ENCODE assay signal across 26 cellular contexts in genomic region chr9:78326564-78326963, GRCh38.
"Had no signal": no experiment of that assay in that cellular context is flagged by ENCODE, and none has a peak within 500 bp of the region (broad histone marks: within the 10 kb centered on the region; RNA-seq: fewer than 3 reads in every experiment).

No MANE protein-coding gene starts in this region.

- H3K4me1 Mint-ChIP-seq: immature natural killer cell had no signal

- H3K79me2 ChIP-seq: parathyroid adenoma had no signal

- H3K36me3 ChIP-seq: left lung, lower lobe of right lung, right atrium auricular region, uterus had no signal

- H3K9ac ChIP-seq: parathyroid adenoma had no signal

- H3K27ac Mint-ChIP-seq: immature natural killer cell; progenitor cell of endocrine pancreas; stimulated activated naive CD8-positive, alpha-beta T cell treated with anti-CD3 and anti-CD28 coated beads, Interleukin-15, Interleukin-2, amounts not matched to agents 100 ng/mL and 50 ng/mL, for 24 hours had no signal

- H3K27ac ChIP-seq: left lung, lower lobe of right lung, parathyroid adenoma, right atrium auricular region, tibial nerve, uterus had no signal

- H3K27me3 ChIP-seq: left lung, right atrium auricular region, tibial nerve, uterus had no signal

- H3K4me1 ChIP-seq: left lung, lower lobe of right lung, parathyroid adenoma, right atrium auricular region, uterus had no signal

- H3K4me3 Mint-ChIP-seq: immature natural killer cell; naive thymus-derived CD8-positive, alpha-beta T cell; nephron; neural crest cell; stimulated activated naive CD8-positive, alpha-beta T cell treated with anti-CD3 and anti-CD28 coated beads, Interleukin-15, Interleukin-2, amounts not matched to agents 100 ng/mL and 50 ng/mL, for 24 hours; type B pancreatic cell had no signal

- H2AFZ ChIP-seq: parathyroid adenoma had no signal

- H3K9me3 Mint-ChIP-seq: immature natural killer cell; naive thymus-derived CD8-positive, alpha-beta T cell; nephron; stimulated activated naive CD8-positive, alpha-beta T cell treated with anti-CD3 and anti-CD28 coated beads, Interleukin-15, Interleukin-2, amounts not matched to agents 100 ng/mL and 50 ng/mL, for 24 hours; type B pancreatic cell had no signal

- H3K4me3 ChIP-seq: left lung, lower lobe of right lung, right atrium auricular region, skin epidermis, tibial nerve, uterus had no signal

- H3K9me3 ChIP-seq: left lung, lower lobe of right lung, right atrium auricular region, tibial nerve, uterus had no signal

- DNase-seq: hypothalamus; immature natural killer cell; kidney; left colon; left lung; lower lobe of right lung; mammary epithelial cell; mesenchymal stem cell; naive thymus-derived CD8-positive, alpha-beta T cell; nucleus accumbens; stimulated activated CD4-positive, alpha-beta T cell treated with anti-CD3 and anti-CD28 coated beads, Interleukin-12 subunit alpha, Interleukin-12 subunit beta, amount 100 ng/mL, for 4 hours; stimulated activated CD4-positive, alpha-beta T cell treated with anti-CD3 and anti-CD28 coated beads, Interleukin-15, amount 100 ng/mL, for 24 hours; stimulated activated CD4-positive, alpha-beta T cell treated with anti-CD3 and anti-CD28 coated beads, Interleukin-2, amount 100 ng/mL, for 24 hours; stimulated activated CD4-positive, alpha-beta T cell treated with anti-CD3 and anti-CD28 coated beads, Interleukin-4, amount 100 ng/mL, for 1 hour; stimulated activated naive CD4-positive, alpha-beta T cell; uterus had no signal

- H3K27me3 Mint-ChIP-seq: naive thymus-derived CD8-positive, alpha-beta T cell; progenitor cell of endocrine pancreas; stimulated activated naive CD8-positive, alpha-beta T cell treated with anti-CD3 and anti-CD28 coated beads, Interleukin-15, Interleukin-2, amounts not matched to agents 100 ng/mL and 50 ng/mL, for 24 hours; type B pancreatic cell had no signal

- ATAC-seq: left colon; left lung; lower lobe of right lung; naive thymus-derived CD8-positive, alpha-beta T cell; sciatic nerve had no signal
